ENCODE assay signal across 38 cellular contexts in genomic region chrX:9234315-9234714, GRCh38.
"Had no signal": no experiment of that assay in that cellular context is flagged by ENCODE, and none has a peak within 500 bp of the region (broad histone marks: within the 10 kb centered on the region; RNA-seq: fewer than 3 reads in every experiment).

No MANE protein-coding gene starts in this region.

- H3K27ac ChIP-seq: adrenal gland, cardiac muscle cell, VCaP had no signal

- FAIRE-seq: bronchial epithelial cell, TTC549 had no signal

- H3K27me3 Mint-ChIP-seq: activated B cell treated with CpG ODN at 0.5 μM for 24 hours; activated CD4-positive, alpha-beta memory T cell treated with anti-CD3 and anti-CD28 coated beads for 36 hours; activated CD4-positive, alpha-beta T cell treated with anti-CD3 and anti-CD28 coated beads, Interleukin-2, amount 10 ng/mL, durations not matched to agents 24 days and 14 days; activated CD8-positive, alpha-beta T cell treated with anti-CD3 and anti-CD28 coated beads for 36 hours; activated naive CD8-positive, alpha-beta T cell treated with anti-CD3 and anti-CD28 coated beads for 36 hours; central memory CD8-positive, alpha-beta T cell had no signal

- H3K4me3 ChIP-seq: adrenal gland, cardiac muscle cell had no signal

- H3K36me3 ChIP-seq: adrenal gland, cardiac muscle cell had no signal

- H3K9me3 ChIP-seq: adrenal gland had no signal

- H3K27ac Mint-ChIP-seq: activated B cell treated with CpG ODN at 0.5 μM for 24 hours; activated CD4-positive, alpha-beta memory T cell treated with anti-CD3 and anti-CD28 coated beads for 36 hours; activated CD4-positive, alpha-beta T cell treated with anti-CD3 and anti-CD28 coated beads, Interleukin-2, amount 10 ng/mL, durations not matched to agents 24 days and 14 days; activated CD8-positive, alpha-beta T cell treated with anti-CD3 and anti-CD28 coated beads for 36 hours; activated naive CD4-positive, alpha-beta T cell treated with anti-CD3 and anti-CD28 coated beads for 36 hours; activated naive CD4-positive, alpha-beta T cell treated with anti-CD3 and anti-CD28 coated beads, Interleukin-2, amount 50 U/mL, for 72 hours; activated naive CD8-positive, alpha-beta T cell treated with anti-CD3 and anti-CD28 coated beads for 36 hours; activated T-cell treated with anti-CD3 and anti-CD28 coated beads, Interleukin-2, amount 50 U/mL, for 72 hours; activated T-helper 1 cell treated with anti-CD3 and anti-CD28 coated beads, Interleukin-12 subunit alpha, Interleukin-12 subunit beta, Interleukin-2, Interleukin-4 antibody, amounts not matched to agents 30 ng/mL and 10 ng/mL and 1 ng/mL, durations not matched to agents 14 hours and 24 hours and 36 hours; activated T-helper 17 cell treated with anti-CD3 and anti-CD28 coated beads, Interleukin-2, amount 50 U/mL, for 72 hours; T-helper 1 cell treated with Interleukin-12 subunit alpha and Interleukin-12 subunit beta and Interleukin-4 antibody, amounts not matched to agents 30 μg/mL and 1 μg/mL, for 36 hours; T-helper 2 cell treated with Interferon-gamma antibody and Interleukin-4, amounts not matched to agents 5 μg/mL and 100 μg/mL, for 36 hours had no signal

- H3K4me1 Mint-ChIP-seq: activated B cell treated with CpG ODN at 0.5 μM for 24 hours; central memory CD8-positive, alpha-beta T cell had no signal

- H3K27me3 ChIP-seq: adrenal gland, cardiac muscle cell had no signal

- H3K4me3 Mint-ChIP-seq: activated B cell treated with CpG ODN at 0.5 μM for 24 hours; activated CD4-positive, alpha-beta memory T cell treated with anti-CD3 and anti-CD28 coated beads for 36 hours; activated CD4-positive, alpha-beta T cell treated with anti-CD3 and anti-CD28 coated beads, Interleukin-2, amount 10 ng/mL, durations not matched to agents 24 days and 14 days; activated CD8-positive, alpha-beta T cell treated with anti-CD3 and anti-CD28 coated beads for 36 hours; activated naive CD4-positive, alpha-beta T cell treated with anti-CD3 and anti-CD28 coated beads for 36 hours; activated naive CD8-positive, alpha-beta T cell treated with anti-CD3 and anti-CD28 coated beads for 36 hours; activated T-cell treated with anti-CD3 and anti-CD28 coated beads, Interleukin-2, amount 50 U/mL, for 4 hours; activated T-cell treated with anti-CD3 and anti-CD28 coated beads, Interleukin-2, amount 50 U/mL, for 72 hours; activated T-helper 1 cell treated with anti-CD3 and anti-CD28 coated beads, Interleukin-12 subunit alpha, Interleukin-12 subunit beta, Interleukin-2, Interleukin-4 antibody, amounts not matched to agents 30 ng/mL and 10 ng/mL and 1 ng/mL, durations not matched to agents 14 hours and 24 hours and 36 hours; activated T-helper 17 cell treated with anti-CD3 and anti-CD28 coated beads, Interleukin-2, amount 50 U/mL, for 72 hours; brain; central memory CD8-positive, alpha-beta T cell; T-helper 1 cell treated with Interleukin-12 subunit alpha and Interleukin-12 subunit beta and Interleukin-4 antibody, amounts not matched to agents 30 μg/mL and 1 μg/mL, for 36 hours; T-helper 2 cell treated with Interferon-gamma antibody and Interleukin-4, amounts not matched to agents 5 μg/mL and 100 μg/mL, for 36 hours had no signal

- DNase-seq: activated B cell treated with CpG ODN at 0.5 μM for 24 hours; activated CD4-positive, alpha-beta memory T cell treated with anti-CD3 and anti-CD28 coated beads for 36 hours; activated CD4-positive, alpha-beta T cell treated with anti-CD3 and anti-CD28 coated beads for 4 hours; activated CD4-positive, alpha-beta T cell treated with anti-CD3 and anti-CD28 coated beads, Interleukin-2, amount 10 ng/mL, durations not matched to agents 24 days and 14 days; activated CD4-positive, alpha-beta T cell treated with anti-CD3 and anti-CD28 coated beads, Interleukin-2, amount 50 U/mL, for 1 hour; activated CD4-positive, alpha-beta T cell treated with anti-CD3 and anti-CD28 coated beads, Interleukin-2, amount 50 U/mL, for 4 hours; activated CD4-positive, CD25-positive, alpha-beta regulatory T cell treated with anti-CD3 and anti-CD28 coated beads, Interleukin-2, amount 50 U/mL, for 72 hours; activated CD8-positive, alpha-beta memory T cell treated with anti-CD3 and anti-CD28 coated beads, Interleukin-2, amount 50 U/mL, for 4 hours; activated CD8-positive, alpha-beta T cell treated with anti-CD3 and anti-CD28 coated beads for 36 hours; activated effector memory CD4-positive, alpha-beta T cell treated with anti-CD3 and anti-CD28 coated beads, Interleukin-2, amount 50 U/mL, for 16 hours; activated gamma-delta T cell treated with Interleukin-2 at 50 U/mL for 16 hours; activated naive CD4-positive, alpha-beta T cell; activated naive CD4-positive, alpha-beta T cell treated with anti-CD3 and anti-CD28 coated beads for 36 hours; activated naive CD4-positive, alpha-beta T cell treated with anti-CD3 and anti-CD28 coated beads, Interleukin-2, amount 50 U/mL, for 16 hours; activated naive CD8-positive, alpha-beta T cell treated with anti-CD3 and anti-CD28 coated beads for 36 hours; activated T-cell treated with anti-CD3 and anti-CD28 coated beads for 4 hours; activated T-cell treated with anti-CD3 and anti-CD28 coated beads, Interleukin-2, amount 50 U/mL, for 1 hour; activated T-cell treated with anti-CD3 and anti-CD28 coated beads, Interleukin-2, amount 50 U/mL, for 4 hours; activated T-cell treated with anti-CD3 and anti-CD28 coated beads, Interleukin-2, amount 50 U/mL, for 72 hours; amniotic stem cell; aorta; caudate nucleus; cerebellar nuclear complex; T-helper 1 cell; T-helper 2 cell; T-helper 9 cell had no signal

- ATAC-seq: activated CD8-positive, alpha-beta T cell treated with anti-CD3 and anti-CD28 coated beads for 36 hours; activated naive CD4-positive, alpha-beta T cell treated with anti-CD3 and anti-CD28 coated beads, Interleukin-2, amount 50 U/mL, for 72 hours; activated T-cell treated with anti-CD3 and anti-CD28 coated beads, Interleukin-2, amount 50 U/mL, for 4 hours; activated T-cell treated with anti-CD3 and anti-CD28 coated beads, Interleukin-2, amount 50 U/mL, for 72 hours; activated T-helper 17 cell treated with anti-CD3 and anti-CD28 coated beads, Interleukin-2, amount 50 U/mL, for 72 hours had no signal

- H3K9me3 Mint-ChIP-seq: activated B cell treated with CpG ODN at 0.5 μM for 24 hours; activated CD4-positive, alpha-beta memory T cell treated with anti-CD3 and anti-CD28 coated beads for 36 hours; activated CD8-positive, alpha-beta T cell treated with anti-CD3 and anti-CD28 coated beads for 36 hours; activated naive CD4-positive, alpha-beta T cell treated with anti-CD3 and anti-CD28 coated beads for 36 hours; activated naive CD8-positive, alpha-beta T cell treated with anti-CD3 and anti-CD28 coated beads for 36 hours; activated T-cell treated with anti-CD3 and anti-CD28 coated beads, Interleukin-2, amount 50 U/mL, for 4 hours; central memory CD8-positive, alpha-beta T cell; T-helper 2 cell treated with Interferon-gamma antibody and Interleukin-4, amounts not matched to agents 5 μg/mL and 100 μg/mL, for 36 hours had no signal

- H3K36me3 Mint-ChIP-seq: activated CD4-positive, alpha-beta memory T cell treated with anti-CD3 and anti-CD28 coated beads for 36 hours; activated naive CD4-positive, alpha-beta T cell treated with anti-CD3 and anti-CD28 coated beads, Interleukin-2, amount 50 U/mL, for 72 hours; activated naive CD8-positive, alpha-beta T cell treated with anti-CD3 and anti-CD28 coated beads for 36 hours; brain had no signal
